In genomic region chr10:32958992-32959703, GRCh38 we compare ENCODE assay signal across 8 cellular contexts. TPM values are rescaled to one million over a fixed set of nuclear protein-coding genes. Genes with fewer than 3 reads are reported as not detected.
DNase-seq lines count a peak whose midpoint lies in the region; ATAC-seq, FAIRE-seq and TF ChIP-seq lines count a peak whose summit lies in the region.

No MANE protein-coding gene starts in this region.

- H3K27me3 ChIP-seq in MG63 (no peaks in the 10 kb centered on the region), bronchial epithelial cell (ENCODE audit: control insufficient read depth, insufficient read depth, low read length) (no peaks in the 10 kb centered on the region), muscle layer of duodenum (ENCODE audit: low read depth, low read length) (no peaks in the 10 kb centered on the region)

- DNase-seq in MG63 (no peak), bronchial epithelial cell (ENCODE audit: low read depth) (no peak), NCI-H187 (lab: John Stamatoyannopoulos, UW) (no peak), NCI-H2171 treated with DMSO at 0.1 percent for 48 hours (lab: John Stamatoyannopoulos, UW) (no peak), SHP77 treated with DMSO at 0.1 percent for 48 hours (lab: John Stamatoyannopoulos, UW) (no peak)

- H3K36me3 ChIP-seq in ES-I3 (ENCODE audit: insufficient read depth, low read length) (no peaks in the 10 kb centered on the region), MG63 (peaks cover 25% of the 10 kb centered on the region), bronchial epithelial cell (ENCODE audit: control insufficient read depth, insufficient read depth, low read length) (no peaks in the 10 kb centered on the region), muscle layer of duodenum (ENCODE audit: control insufficient read depth in 1 of 2, insufficient read depth in 2 of 2, low read length in 2 of 2) (peaks cover 0 to 4% of the 10 kb centered on the region in 2 donors)

- FAIRE-seq in bronchial epithelial cell (lab: Jason Lieb, UNC) = no peak

- H3K4me3 ChIP-seq in MG63 (peak overlapping the region; percentile 90), bronchial epithelial cell (ENCODE audit: low read depth, low read length) (peak overlapping the region; percentile 75), muscle layer of duodenum (ENCODE audit: low read depth in 1 of 2, low read length in 2 of 2) (peak overlapping the region; percentile 72 to 98)

- H3K4me1 ChIP-seq in ES-I3 (ENCODE audit: insufficient read depth, low read length) (peaks cover 36% of the 10 kb centered on the region), muscle layer of duodenum (ENCODE audit: control insufficient read depth in 1 of 2, insufficient read depth in 2 of 2, low read length in 2 of 2) (peaks cover 5 to 9% of the 10 kb centered on the region in 2 donors)

- peak; percentile 24 for ATAC-seq in GM21515 (IDR thresholded peaks at IDR 0.05; ENCODE audit: unreplicated experiment)

- H3K9me3 ChIP-seq in ES-I3 (ENCODE audit: control insufficient read depth, insufficient read depth, low read length) = no peaks in the 10 kb centered on the region
- no peaks in the 10 kb centered on the region for H3K9me3 ChIP-seq in MG63
- H3K9me3 ChIP-seq in muscle layer of duodenum (ENCODE audit: control insufficient read depth in 1 of 2, low read length in 2 of 2) = no peaks in the 10 kb centered on the region

- H3K9ac ChIP-seq in ES-I3 (ENCODE audit: low read depth, low read length) = peak overlapping the region; percentile 61

- peak overlapping the region; percentile 100 for H3K27ac ChIP-seq in muscle layer of duodenum (ENCODE audit: low read length)

- no peak for TF ChIP-seq CTCF in bronchial epithelial cell (IDR thresholded peaks at IDR 0.05; ENCODE audit: insufficient read depth, low read length, severe bottlenecking)

RNA-seq across cellular contexts. Expression of gene ITGB1, which starts 1.1 kb away (rescaled TPM):
- 715 and 2,345 TPM in 2 replicates for total RNA-seq in MG63 (2014; rRNA removed; shearing (Covaris generic); ENCODE audit: low replicate concordance)
- total RNA-seq in bronchial epithelial cell = 1,469 and 1,763 TPM in 2 replicates
